Comparison of ENCODE assay signal across 14 cellular contexts in the genomic region with DNA sequence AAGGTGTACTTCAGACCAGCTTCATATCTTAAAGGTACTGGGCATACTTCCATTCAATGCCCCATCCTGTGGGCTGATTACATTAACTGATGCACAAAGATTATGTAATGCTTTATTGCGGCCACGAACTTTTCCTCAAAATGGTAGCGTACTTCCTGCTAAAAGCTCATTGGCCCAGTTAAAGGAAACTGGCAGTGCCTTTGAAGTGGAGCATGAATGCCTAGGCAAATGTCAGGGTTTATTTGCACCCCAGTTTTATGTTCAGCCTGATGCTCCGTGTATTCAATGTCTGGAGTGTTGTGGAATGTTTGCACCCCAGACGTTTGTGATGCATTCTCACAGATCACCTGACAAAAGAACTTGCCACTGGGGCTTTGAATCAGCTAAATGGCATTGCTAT. TPM values are rescaled to one million over a fixed set of nuclear protein-coding genes. Genes with fewer than 3 reads are reported as not detected.
DNase-seq lines count a peak whose midpoint lies in the region; ATAC-seq, FAIRE-seq and TF ChIP-seq lines count a peak whose summit lies in the region.
"Had no signal": no experiment of that assay in that cellular context is flagged by ENCODE, and none has a peak within 500 bp of the region (broad histone marks: within the 10 kb centered on the region; RNA-seq: fewer than 3 reads in every experiment).

No MANE protein-coding gene starts in this region.

- H3K4me3 ChIP-seq in A549 (peak overlapping the region; percentile 75), HUES48 (ENCODE audit: low read depth, low read length) (peak overlapping the region; percentile 90), K562 (no peak overlapping the region; the same call in 1 of the 2 replicates), mesodermal cell (ENCODE audit: extremely low read depth, insufficient read depth, low read length, poor library complexity, severe bottlenecking) (peak overlapping the region; percentile 67)

- H3K9me3 ChIP-seq in A549 (no peaks in the 10 kb centered on the region), HUES48 (ENCODE audit: control insufficient read depth, insufficient read depth, low read length) (no peaks in the 10 kb centered on the region), K562 (replicated peaks; ENCODE audit: control insufficient read depth, insufficient read depth, low read depth, low read length) (no peaks in the 10 kb centered on the region), mesodermal cell (ENCODE audit: control insufficient read depth, low read length) (peaks cover 7% of the 10 kb centered on the region)

- 49% methylated on average over 5 of the region's 5 CpGs for WGBS in A549 (ENCODE audit: missing lambda C conversion rate)
- WGBS in K562 (ENCODE audit: insufficient coverage, low coverage, missing lambda C conversion rate) = 30% methylated on average over 5 of the region's 5 CpGs
- WGBS in mesodermal cell (ENCODE audit: insufficient coverage in 2 of 2), 2 experiments = 55 to 86% methylated on average over 3 to 5 of the region's 5 CpGs

- H3K4me1 ChIP-seq in A549 = peaks cover 59% of the 10 kb centered on the region
- peaks cover 21% of the 10 kb centered on the region; the same call in 1 of the 2 replicates for H3K4me1 ChIP-seq in HUES48 (ENCODE audit: control insufficient read depth, insufficient read depth, low read length)
- peaks cover 9 to 26% of the 10 kb centered on the region in 2 experiments for H3K4me1 ChIP-seq in K562 (replicated peaks in 1 of 2; ENCODE audit: control insufficient read depth in 2 of 2, insufficient read depth in 2 of 2, low read length in 2 of 2)
- peaks cover 9% of the 10 kb centered on the region for H3K4me1 ChIP-seq in mesodermal cell (ENCODE audit: control insufficient read depth, insufficient read depth, low read length, poor library complexity, severe bottlenecking)

- no peak overlapping the region for H3K27ac Mint-ChIP-seq in MCF 10A (ENCODE audit: low read depth, unreplicated experiment)

- TF ChIP-seq RAD21 in A549 (conservative IDR thresholded peaks at IDR 0.05 in 1 of 2, IDR thresholded peaks at IDR 0.05 in 1 of 2) (no peak), K562 (CRISPR knock-in tag; conservative IDR thresholded peaks at IDR 0.05 in 1 of 2, IDR thresholded peaks at IDR 0.05 in 1 of 2) (no peak)

- no peak overlapping the region for H2AFZ ChIP-seq in K562 (ENCODE audit: low read depth, low read length)

- no peak for ATAC-seq in A549
- no peak for ATAC-seq in K562
- ATAC-seq in HG03097 (IDR thresholded peaks at IDR 0.05; ENCODE audit: low FRiP score, unreplicated experiment) = no peak

- peaks cover 63% of the 10 kb centered on the region for H3K36me3 ChIP-seq in HUES48 (ENCODE audit: control insufficient read depth, insufficient read depth, low read length)
- peaks cover 25% of the 10 kb centered on the region for H3K36me3 ChIP-seq in K562 (ENCODE audit: control insufficient read depth, insufficient read depth, low read length)
- H3K36me3 ChIP-seq in mesodermal cell (ENCODE audit: control insufficient read depth, insufficient read depth, low read length) = peaks cover 64% of the 10 kb centered on the region

- no peaks in the 10 kb centered on the region for H3K9me3 Mint-ChIP-seq in MCF 10A (ENCODE audit: unreplicated experiment)

- peak overlapping the region in 1 of 2 experiments; percentile 54; a peak in 4 of 6 replicates for H3K27ac ChIP-seq in A549
- peak overlapping the region; percentile 62 for H3K27ac ChIP-seq in HUES48 (ENCODE audit: low read depth, low read length)
- H3K27ac ChIP-seq in K562 (ENCODE audit: extremely low read depth, low read depth, low read length) = peak overlapping the region; percentile 54
- H3K27ac ChIP-seq in mesodermal cell (ENCODE audit: low read depth, low read length, severe bottlenecking) = peak overlapping the region; percentile 16

- H3K9me1 ChIP-seq in K562 (ENCODE audit: control insufficient read depth, insufficient read depth, low read length) = no peaks in the 10 kb centered on the region

- H3K36me3 Mint-ChIP-seq in MCF 10A (ENCODE audit: insufficient read depth, unreplicated experiment) = peaks cover 28% of the 10 kb centered on the region

- FAIRE-seq in A549 (lab: Jason Lieb, UNC) (no peak), K562 (lab: Jason Lieb, UNC) (peak; percentile 29)
- FAIRE-seq: colon had no signal

- H3K4me3 Mint-ChIP-seq in MCF 10A (ENCODE audit: unreplicated experiment) = no peak overlapping the region

- TF ChIP-seq EP300 in A549 (IDR thresholded peaks at IDR 0.05) (no peak), K562 (IDR thresholded peaks at IDR 0.05; ENCODE audit: low read length) (no peak)

- no TSS peak for BruUV-seq in K562 (replicated peaks; lab: Mats Ljungman, UMichigan)
- no TSS peak for BruUV-seq in MCF 10A (replicated peaks; lab: Mats Ljungman, UMichigan)

- H3K9ac ChIP-seq in HUES48 (ENCODE audit: low read depth, low read length) (peak overlapping the region; percentile 87; the same call in 1 of the 2 replicates), K562 (ENCODE audit: insufficient read depth in 1 of 2, low read depth in 2 of 2, low read length in 2 of 2) (peak overlapping the region in 1 of 2 experiments; percentile 23; a peak in 2 of 4 replicates)

- in situ Hi-C loops in K562 (cut with MboI) = no loop called here

- DNase-seq in A549 (ENCODE audit: low read depth in 1 of 2, low spot score in 1 of 2) = peak in 1 of 2 experiments; percentile 29
- no peak for DNase-seq in K562 (ENCODE audit: extremely low read depth in 1 of 4, low spot score in 3 of 4)
- no peak for DNase-seq in MCF 10A (ENCODE audit: unreplicated experiment)
- no peak for DNase-seq in ecto neural progenitor cell (ENCODE audit: low spot score)
- no peak for DNase-seq in KG1 (lab: John Stamatoyannopoulos, UW)
- DNase-seq: C1 segment of cervical spinal cord, hypothalamus, KBM-7, NCI-H748 treated with DMSO at 0.1 percent for 48 hours, posterior cingulate gyrus had no signal

- peaks cover 6% of the 10 kb centered on the region for H3K4me1 Mint-ChIP-seq in MCF 10A (ENCODE audit: insufficient read depth, unreplicated experiment)

- H3K79me2 ChIP-seq in K562 (ENCODE audit: control insufficient read depth, insufficient read depth, low read length) = peaks cover 61% of the 10 kb centered on the region

- no peaks in the 10 kb centered on the region for H3K27me3 ChIP-seq in HUES48 (ENCODE audit: control insufficient read depth, insufficient read depth, low read length)
- H3K27me3 ChIP-seq in K562 (ENCODE audit: control insufficient read depth in 2 of 2, insufficient read depth in 2 of 2, low read length in 2 of 2) = no peaks in the 10 kb centered on the region

- POLR2A ChIA-PET in A549 (lab: Yijun Ruan, JAX) = interaction anchor here (0.7 kb wide), 1 partner anchor 453 kb away, joined by 7 read pairs; no protein-coding TSS in a partner anchor
- POLR2A ChIA-PET in K562 (lab: Yijun Ruan, JAX) = interaction anchor here (0.6 to 1.3 kb wide), 3 partner anchors 9 to 18 kb away, joined by 3 to 5 read pairs (median 5); no protein-coding TSS in a partner anchor
- POLR2A ChIA-PET in MCF 10A (lab: Yijun Ruan, JAX) = no interaction called here

- CTCF ChIA-PET in A549 (lab: Yijun Ruan, JAX) (interaction anchor here (1.0 to 1.4 kb wide), 3 partner anchors 8 to 53 kb away, joined by 3 to 6 read pairs (median 4); no protein-coding TSS in a partner anchor), K562 (lab: Yijun Ruan, JAX; ENCODE audit: low intra/inter-chr PET ratio) (interaction anchor here (0.7 kb wide), 1 partner anchor 35 kb away, joined by 3 read pairs; no protein-coding TSS in a partner anchor), MCF 10A (lab: Yijun Ruan, JAX) (interaction anchor here (1.2 kb wide), 1 partner anchor 111 kb away, joined by 3 read pairs; no protein-coding TSS in a partner anchor)

- no peaks in the 10 kb centered on the region for H3K27me3 Mint-ChIP-seq in MCF 10A (ENCODE audit: insufficient read depth, unreplicated experiment)

- H3K4me2 ChIP-seq in A549 (peak overlapping the region; percentile 73), K562 (ENCODE audit: insufficient read depth, low read length) (peak overlapping the region; percentile 71)

- intact Hi-C loops in K562 (cut with micrococcal nuclease) = loop anchor here (2.0 to 5.0 kb wide), 3 partner anchors 50 to 139 kb away; partner anchors contain the start of gene PRKCI
- intact Hi-C loops in MCF 10A (cut with micrococcal nuclease) = no loop called here

- TF ChIP-seq POLR2A in A549 (IDR thresholded peaks at IDR 0.05; ENCODE audit: low read length) (no peak), K562 (conservative IDR thresholded peaks at IDR 0.05) (no peak)

- peaks cover 4% of the 10 kb centered on the region; the same call in 1 of the 2 replicates for H4K20me1 ChIP-seq in K562 (replicated peaks; ENCODE audit: control insufficient read depth, insufficient read depth, low read length)

- TF ChIP-seq CTCF in A549 (IDR thresholded peaks at IDR 0.05) (no peak), K562 (IDR thresholded peaks at IDR 0.05 in 2 of 3, conservative IDR thresholded peaks at IDR 0.05 in 1 of 3; ENCODE audit: insufficient read depth in 2 of 3, low read depth in 1 of 3, low read length in 3 of 3) (no peak), MCF 10A (IDR thresholded peaks at IDR 0.05; ENCODE audit: unreplicated experiment) (no peak)

RNA-seq across cellular contexts. Expression of gene SKIL, which starts 3.4 kb away (rescaled TPM):
- 53.7 and 64.2 TPM in 2 replicates for polyA plus RNA-seq in A549 (2011; rRNA removed)
- 7.8 and 8.5 TPM in 2 replicates for polyA plus RNA-seq in A549 (2012; cell fraction: cytosol; rRNA removed)
- polyA plus RNA-seq in A549 (2012; cell fraction: nucleus; rRNA removed) = 5.7 and 7.8 TPM in 2 replicates
- 39.6 to 43.8 TPM (median 40.3 TPM) in 3 replicates for polyA plus RNA-seq in A549 (2017; fragmentation: RNase III; extraction: RNeasy Plus Mini Kit Qiagen cat#74134 plus additional on column Dnase treatment)
- 137 and 140 TPM in 2 replicates for polyA minus RNA-seq in A549 (2011; rRNA and poly(A)+ RNA removed)
- total RNA-seq in K562 (2011; cell fraction: chromatin; rRNA removed; ENCODE audit: low replicate concordance) = 19.4 and 45.9 TPM in 2 replicates
- total RNA-seq in K562 (2011; cell fraction: nucleolus; rRNA removed) = 7.0 and 9.3 TPM in 2 replicates
- total RNA-seq in K562 (2011; cell fraction: nucleoplasm; rRNA removed) = 15.2 and 16.4 TPM in 2 replicates
- total RNA-seq in K562 (2014; rRNA removed) = 11.5 and 19.1 TPM in 2 replicates
- 16.2 and 20.0 TPM in 2 replicates for total RNA-seq in K562 (2014; rRNA removed; fragmentation: Illumina TruSeq; extraction: Trizol)
- total RNA-seq in K562 (2015; rRNA removed; fragmentation: Illumina TruSeq; extraction: Trizol) = 15.5 and 15.6 TPM in 2 replicates
- 14.1 and 14.3 TPM in 2 replicates for total RNA-seq in K562 (2021)
- 5.7 and 6.7 TPM in 2 replicates for polyA plus RNA-seq in K562 (2011; rRNA removed)
- polyA plus RNA-seq in K562 (2011; cell fraction: cytosol; rRNA removed) = 1.4 and 2.6 TPM in 2 replicates
- 4.0 and 4.2 TPM in 2 replicates for polyA plus RNA-seq in K562 (2011; cell fraction: nucleus; rRNA removed)
- polyA plus RNA-seq in K562 (2012) = 7.3 and 9.6 TPM in 2 replicates
- 4.2 and 4.8 TPM in 2 replicates for polyA plus RNA-seq in K562 (2014; fragmentation: Illumina TruSeq; extraction: Trizol)
- 1 to 10 TPM; 4.4 to 9.7 TPM for polyA plus RNA-seq in K562 (2014; fragmentation: Nextera tagmentation; extraction: Ambion mirVana)
- 4.3 and 5.5 TPM in 2 replicates for polyA plus RNA-seq in K562 (2014; rRNA removed)
- 30.7 and 32.7 TPM in 2 replicates for polyA minus RNA-seq in K562 (2011; rRNA and poly(A)+ RNA removed)
- polyA minus RNA-seq in K562 (2011; cell fraction: cytosol; rRNA and poly(A)+ RNA removed) = 14.4 and 18.0 TPM in 2 replicates
- 5.0 and 8.0 TPM in 2 replicates for polyA minus RNA-seq in K562 (2011; cell fraction: nucleus; rRNA and poly(A)+ RNA removed)
- 62.9 TPM for polyA plus RNA-seq in mesodermal cell (2013, experiment 1 of 2)
- polyA plus RNA-seq in mesodermal cell (2013, experiment 2 of 2) = 50.1 TPM
- total RNA-seq in MCF 10A (2022) = 31.9 and 34.7 TPM in 2 replicates

RNA-seq across cellular contexts. Expression of gene CLDN11, which starts 57.8 kb away (rescaled TPM):
- 0.42 and 0.44 TPM in 2 replicates for polyA plus RNA-seq in A549 (2011; rRNA removed)
- polyA plus RNA-seq in A549 (2012; cell fraction: cytosol; rRNA removed) = 0.32 and 0.42 TPM in 2 replicates
- 2.6 and 3.2 TPM in 2 replicates for polyA plus RNA-seq in A549 (2012; cell fraction: nucleus; rRNA removed)
- 0.42 to 0.61 TPM (median 0.56 TPM) in 3 replicates for polyA plus RNA-seq in A549 (2017; fragmentation: RNase III; extraction: RNeasy Plus Mini Kit Qiagen cat#74134 plus additional on column Dnase treatment)
- 0.21 and 0.49 TPM in 2 replicates for polyA minus RNA-seq in A549 (2011; rRNA and poly(A)+ RNA removed)
- 0.25 and 0.30 TPM in 2 replicates for total RNA-seq in K562 (2011; cell fraction: chromatin; rRNA removed; ENCODE audit: low replicate concordance)
- 0.67 and 0.79 TPM in 2 replicates for total RNA-seq in K562 (2011; cell fraction: nucleolus; rRNA removed)
- 0.76 and 0.95 TPM in 2 replicates for total RNA-seq in K562 (2011; cell fraction: nucleoplasm; rRNA removed)
- total RNA-seq in K562 (2014; rRNA removed) = 0.37 and 0.41 TPM in 2 replicates
- 0.16 and 0.18 TPM in 2 replicates for total RNA-seq in K562 (2014; rRNA removed; fragmentation: Illumina TruSeq; extraction: Trizol)
- 0.26 and 0.33 TPM in 2 replicates for total RNA-seq in K562 (2015; rRNA removed; fragmentation: Illumina TruSeq; extraction: Trizol)
- 0.24 and 0.42 TPM in 2 replicates for total RNA-seq in K562 (2021)
- not detected in 2 replicates for polyA plus RNA-seq in K562 (2011; rRNA removed)
- 0.22 TPM in 1 of 2 replicates, not detected in the other for polyA plus RNA-seq in K562 (2011; cell fraction: cytosol; rRNA removed)
- polyA plus RNA-seq in K562 (2011; cell fraction: nucleus; rRNA removed) = not detected in 2 replicates
- 0.17 and 0.42 TPM in 2 replicates for polyA plus RNA-seq in K562 (2012)
- polyA plus RNA-seq in K562 (2014; fragmentation: Illumina TruSeq; extraction: Trizol) = 0.17 and 0.18 TPM in 2 replicates
- under 1 TPM; 0.14 to 0.15 TPM for polyA plus RNA-seq in K562 (2014; fragmentation: Nextera tagmentation; extraction: Ambion mirVana)
- 0.05 and 0.16 TPM in 2 replicates for polyA plus RNA-seq in K562 (2014; rRNA removed)
- polyA minus RNA-seq in K562 (2011; rRNA and poly(A)+ RNA removed) = 0.32 TPM in 1 of 2 replicates, not detected in the other
- 0.57 TPM in 1 of 2 replicates, not detected in the other for polyA minus RNA-seq in K562 (2011; cell fraction: cytosol; rRNA and poly(A)+ RNA removed)
- not detected in 2 replicates for polyA minus RNA-seq in K562 (2011; cell fraction: nucleus; rRNA and poly(A)+ RNA removed)
- polyA plus RNA-seq in mesodermal cell (2013, experiment 1 of 2) = 7.4 TPM
- polyA plus RNA-seq in mesodermal cell (2013, experiment 2 of 2) = 3.9 TPM
- not detected in 2 replicates for total RNA-seq in MCF 10A (2022)

Comparison
In these comparisons a context has a peak if more than half of its experiments do, and no peak if none do; other contexts are left out.
1. Of the 35 proteins assayed by ChIP-seq in both K562 and A549: peak only in K562: none; only in A549: POLR2AphosphoS2; in both: none; in neither: 33; mixed calls (peak in some experiments, not most) for 1.